ENCODE assay signal across 8 cellular contexts in genomic region chr10:60778978-60779668, GRCh38. TPM values are rescaled to one million over a fixed set of nuclear protein-coding genes. Genes with fewer than 3 reads are reported as not detected.
DNase-seq lines count a peak whose midpoint lies in the region; ATAC-seq, FAIRE-seq and TF ChIP-seq lines count a peak whose summit lies in the region.

No MANE protein-coding gene starts in this region.

- H3K9me3 Mint-ChIP-seq in activated T-helper 2 cell treated with anti-CD3 and anti-CD28 coated beads, Interferon-gamma antibody, Interleukin-2, Interleukin-4, amounts not matched to agents 10 μg/mL and 5 μg/mL and 100 μg/mL, durations not matched to agents 14 hours and 24 hours and 36 hours = no peaks in the 10 kb centered on the region

- peak overlapping the region; percentile 75 for H3K4me2 ChIP-seq in HepG2 (ENCODE audit: low read depth, low read length)

- CTCF ChIA-PET in HepG2 (lab: Yijun Ruan, JAX; ENCODE audit: low intra/inter-chr PET ratio, low total read pairs) = no interaction called here

- POLR2A ChIA-PET in HepG2 (lab: Yijun Ruan, JAX) = no interaction called here

- H3K27ac ChIP-seq in HepG2 (ENCODE audit: extremely low read length, insufficient read depth, low read length) (peak overlapping the region; percentile 87), urinary bladder (ENCODE audit: low read depth) (no peak overlapping the region)

- peaks cover 44% of the 10 kb centered on the region for H3K4me1 Mint-ChIP-seq in activated T-helper 2 cell treated with anti-CD3 and anti-CD28 coated beads, Interferon-gamma antibody, Interleukin-2, Interleukin-4, amounts not matched to agents 10 μg/mL and 5 μg/mL and 100 μg/mL, durations not matched to agents 14 hours and 24 hours and 36 hours (ENCODE audit: low read depth)

- BruUV-seq in HepG2 (replicated peaks; lab: Mats Ljungman, UMichigan) = no TSS peak

- no peaks in the 10 kb centered on the region for H3K27me3 Mint-ChIP-seq in activated T-helper 2 cell treated with anti-CD3 and anti-CD28 coated beads, Interferon-gamma antibody, Interleukin-2, Interleukin-4, amounts not matched to agents 10 μg/mL and 5 μg/mL and 100 μg/mL, durations not matched to agents 14 hours and 24 hours and 36 hours (ENCODE audit: low read depth)

- no peaks in the 10 kb centered on the region for H3K27me3 ChIP-seq in HepG2 (ENCODE audit: control insufficient read depth in 1 of 2, insufficient read depth in 2 of 2, low read length in 2 of 2)

- TF ChIP-seq CTCF in AG09309 (IDR thresholded peaks at IDR 0.05; ENCODE audit: control insufficient read depth, insufficient read depth, low read depth, low read length, missing control alignments) (no peak), HepG2 (CRISPR knock-in tag; IDR thresholded peaks at IDR 0.05) (no peak)

- FAIRE-seq in HepG2 (lab: Jason Lieb, UNC) = no peak

- in situ Hi-C loops in HepG2 (cut with HindIII; ENCODE audit: extremely low pct_ligation_motif_present, low pct_unique_long_range_greater_than_20kb) = no loop called here

- peak overlapping the region; percentile 98 for H3K27ac Mint-ChIP-seq in activated T-helper 2 cell treated with anti-CD3 and anti-CD28 coated beads, Interferon-gamma antibody, Interleukin-2, Interleukin-4, amounts not matched to agents 10 μg/mL and 5 μg/mL and 100 μg/mL, durations not matched to agents 14 hours and 24 hours and 36 hours

- H3K79me2 ChIP-seq in HepG2 (ENCODE audit: insufficient read depth, low read length) = peaks cover 58% of the 10 kb centered on the region

- H3K36me3 ChIP-seq in HepG2 (replicated peaks in 1 of 2; ENCODE audit: control insufficient read depth in 1 of 2, insufficient read depth in 2 of 2, low read length in 2 of 2) (peaks cover 0 to 2% of the 10 kb centered on the region in 2 experiments; a peak in 2 of 5 replicates), urinary bladder (ENCODE audit: insufficient read depth) (no peaks in the 10 kb centered on the region)

- ATAC-seq in GM18907 (IDR thresholded peaks at IDR 0.05; ENCODE audit: unreplicated experiment) (peak; percentile 23), HG03354 (IDR thresholded peaks at IDR 0.05; ENCODE audit: poor library complexity, severe bottlenecking, unreplicated experiment) (peak; percentile 33), HepG2 (peak; percentile 56)

- TF ChIP-seq EP300 in HepG2 (IDR thresholded peaks at IDR 0.05; ENCODE audit: low read depth in 2 of 2, low read length in 2 of 2) = no peak
- TF ChIP-seq EP300 in HepG2 (CRISPR knock-in tag; IDR thresholded peaks at IDR 0.05; ENCODE audit: borderline replicate concordance) = no peak

- WGBS in HepG2 (ENCODE audit: low lambda C conversion rate) = 0% methylated on average over 5 of the region's 14 CpGs
- WGBS in urinary bladder = 2% methylated on average over 14 of the region's 14 CpGs

- no peak for TF ChIP-seq POLR2A in HepG2 (IDR thresholded peaks at IDR 0.05; ENCODE audit: insufficient read depth in 1 of 2, low read depth in 2 of 2, low read length in 2 of 2)

- H3K4me1 ChIP-seq in HepG2 (ENCODE audit: insufficient read depth, low read length) = peaks cover 32% of the 10 kb centered on the region
- no peaks in the 10 kb centered on the region for H3K4me1 ChIP-seq in urinary bladder (ENCODE audit: insufficient read depth)

- H3K9me3 ChIP-seq in HepG2 (ENCODE audit: low read length) = no peaks in the 10 kb centered on the region

- intact Hi-C loops in activated T-helper 2 cell treated with anti-CD3 and anti-CD28 coated beads, Interferon-gamma antibody, Interleukin-2, Interleukin-4, amounts not matched to agents 10 μg/mL and 5 μg/mL and 100 μg/mL, durations not matched to agents 14 hours and 24 hours and 36 hours (cut with micrococcal nuclease) = loop anchor here (1.0 to 10.0 kb wide), 6 partner anchors 8 to 894 kb away; partner anchors contain the start of gene RHOBTB1
- intact Hi-C loops in HepG2 (cut with micrococcal nuclease; ENCODE audit: unreplicated experiment) = no loop called here

- H3K9ac ChIP-seq in HepG2 (ENCODE audit: insufficient read depth, low read depth, low read length) = peak overlapping the region; percentile 88

- TF ChIP-seq RAD21 in HepG2 (CRISPR knock-in tag; IDR thresholded peaks at IDR 0.05) = no peak

- peak overlapping the region; percentile 100 for H3K4me3 Mint-ChIP-seq in activated T-helper 2 cell treated with anti-CD3 and anti-CD28 coated beads, Interferon-gamma antibody, Interleukin-2, Interleukin-4, amounts not matched to agents 10 μg/mL and 5 μg/mL and 100 μg/mL, durations not matched to agents 14 hours and 24 hours and 36 hours (ENCODE audit: low read depth)

- peak overlapping the region; percentile 47 for H3K4me3 ChIP-seq in AG09309 (ENCODE audit: control insufficient read depth, low read depth, low read length)
- H3K4me3 ChIP-seq in HepG2 (replicated peaks in 1 of 3; ENCODE audit: insufficient read depth in 1 of 3, low read depth in 2 of 3, low read length in 3 of 3) = peak overlapping the region; percentile 85 to 99 (median 87)
- peak overlapping the region; percentile 76 for H3K4me3 ChIP-seq in urinary bladder (ENCODE audit: low read depth, low read length)

- H4K20me1 ChIP-seq in HepG2 (ENCODE audit: insufficient read depth, low read length) = no peaks in the 10 kb centered on the region; the same call in none of the 2 replicates

- peaks cover 41% of the 10 kb centered on the region for H3K36me3 Mint-ChIP-seq in activated T-helper 2 cell treated with anti-CD3 and anti-CD28 coated beads, Interferon-gamma antibody, Interleukin-2, Interleukin-4, amounts not matched to agents 10 μg/mL and 5 μg/mL and 100 μg/mL, durations not matched to agents 14 hours and 24 hours and 36 hours (ENCODE audit: low read depth)

- DNase-seq in AG09309 (ENCODE audit: low read depth) (no peak), HepG2 (ENCODE audit: low spot score) (no peak), medulla oblongata (ENCODE audit: extremely low spot score) (no peak), kidney glomerular epithelial cell (lab: John Stamatoyannopoulos, UW) (no peak)
- DNase-seq in activated T-helper 2 cell treated with anti-CD3 and anti-CD28 coated beads, Interferon-gamma antibody, Interleukin-2, Interleukin-4, amounts not matched to agents 10 μg/mL and 5 μg/mL and 100 μg/mL, durations not matched to agents 14 hours and 24 hours and 36 hours (ENCODE audit: low spot score) = no peak

- no peak overlapping the region for H2AFZ ChIP-seq in HepG2 (ENCODE audit: low read length)

TF ChIP-seq in HepG2, 621 proteins besides CTCF, POLR2A, EP300 and RAD21 (continues in another document):
- TF ChIP-seq ZNF781 (CRISPR knock-in tag; IDR thresholded peaks at IDR 0.05; ENCODE audit: borderline replicate concordance, not compliant biosample characterization) (no peak), ZNF784 (CRISPR knock-in tag; IDR thresholded peaks at IDR 0.05; ENCODE audit: borderline replicate concordance) (0 out of 2 replicates have a peak, but pooled peaks have one; percentile 4), CREM (IDR thresholded peaks at IDR 0.05) (no peak), CREM (CRISPR knock-in tag; IDR thresholded peaks at IDR 0.05) (no peak), HMG20B (CRISPR knock-in tag; conservative IDR thresholded peaks at IDR 0.05) (no peak), ZNF766 (CRISPR knock-in tag; IDR thresholded peaks at IDR 0.05; ENCODE audit: borderline replicate concordance) (no peak), ZNF780A (CRISPR knock-in tag; IDR thresholded peaks at IDR 0.05) (no peak), KDM5A (IDR thresholded peaks at IDR 0.05; ENCODE audit: borderline replicate concordance, low read length) (peak; percentile 4; the same call in 1 of the 2 replicates)

RNA-seq across cellular contexts. Expression of gene CDK1, which starts 0.8 kb away (rescaled TPM):
- 89.1 and 91.4 TPM in 2 replicates for total RNA-seq in activated T-helper 2 cell treated with anti-CD3 and anti-CD28 coated beads, Interferon-gamma antibody, Interleukin-2, Interleukin-4, amounts not matched to agents 10 μg/mL and 5 μg/mL and 100 μg/mL, durations not matched to agents 14 hours and 24 hours and 36 hours
- total RNA-seq in HepG2 (2016; rRNA removed; fragmentation: Illumina TruSeq; extraction: Trizol) = 132 and 221 TPM in 2 replicates
- 25.7 and 32.5 TPM in 2 replicates for total RNA-seq in HepG2 (2016; cell fraction: cytosol; rRNA removed; fragmentation: Illumina TruSeq; extraction: Trizol; ENCODE audit: low read depth)
- total RNA-seq in HepG2 (2016; cell fraction: insoluble cytoplasmic fraction; rRNA removed; fragmentation: Illumina TruSeq; extraction: Trizol) = 132 and 217 TPM in 2 replicates
- total RNA-seq in HepG2 (2016; cell fraction: membrane; rRNA removed; fragmentation: Illumina TruSeq; extraction: Trizol) = 45.2 and 55.5 TPM in 2 replicates
- 113 and 116 TPM in 2 replicates for total RNA-seq in HepG2 (2016; cell fraction: nucleus; rRNA removed; fragmentation: Illumina TruSeq; extraction: Trizol)
- polyA plus RNA-seq in HepG2 (2011; rRNA removed) = 23.1 and 42.6 TPM in 2 replicates
- 12.9 and 15.9 TPM in 2 replicates for polyA plus RNA-seq in HepG2 (2011; cell fraction: cytosol; rRNA removed)
- polyA plus RNA-seq in HepG2 (2011; cell fraction: nucleus; rRNA removed) = 23.4 and 24.8 TPM in 2 replicates
- polyA plus RNA-seq in HepG2 (2012) = 20.0 and 41.3 TPM in 2 replicates
- 7.5 and 9.0 TPM in 2 replicates for polyA plus RNA-seq in HepG2 (2016; cell fraction: cytosol; fragmentation: Illumina TruSeq; extraction: Trizol; ENCODE audit: low read depth)
- 154 and 181 TPM in 2 replicates for polyA plus RNA-seq in HepG2 (2016; cell fraction: insoluble cytoplasmic fraction; fragmentation: Illumina TruSeq; extraction: Trizol; ENCODE audit: low read depth)
- 17.0 and 17.2 TPM in 2 replicates for polyA plus RNA-seq in HepG2 (2016; cell fraction: membrane; fragmentation: Illumina TruSeq; extraction: Trizol; ENCODE audit: low read depth)
- 177 and 183 TPM in 2 replicates for polyA plus RNA-seq in HepG2 (2016; cell fraction: nucleus; fragmentation: Illumina TruSeq; extraction: Trizol; ENCODE audit: insufficient read depth, low read depth)
- polyA minus RNA-seq in HepG2 (2011; rRNA and poly(A)+ RNA removed; ENCODE audit: low replicate concordance) = 6.0 and 23.9 TPM in 2 replicates
- polyA minus RNA-seq in HepG2 (2011; cell fraction: cytosol; rRNA and poly(A)+ RNA removed) = 9.6 and 14.5 TPM in 2 replicates
- 33.8 and 62.3 TPM in 2 replicates for polyA minus RNA-seq in HepG2 (2011; cell fraction: nucleus; rRNA and poly(A)+ RNA removed)
- 66.8 TPM for total RNA-seq in urinary bladder
- polyA plus RNA-seq in urinary bladder = 1.9 TPM
